In genomic region chr7:143486231-143486630, GRCh38 we compare ENCODE assay signal across 11 cellular contexts. TPM values are rescaled to one million over a fixed set of nuclear protein-coding genes. Genes with fewer than 3 reads are reported as not detected.
"Had no signal": no experiment of that assay in that cellular context is flagged by ENCODE, and none has a peak within 500 bp of the region (broad histone marks: within the 10 kb centered on the region; RNA-seq: fewer than 3 reads in every experiment).

No MANE protein-coding gene starts in this region.

RNA-seq across cellular contexts. Expression of gene TAS2R41, which starts 8.6 kb away (rescaled TPM):
- total RNA-seq: mammary epithelial cell, mucosa of gallbladder, neural crest cell, osteoblast, psoas muscle, smooth muscle cell, urinary bladder had no signal

RNA-seq across cellular contexts. Expression of gene TAS2R60, which starts 43.0 kb away (rescaled TPM):
- total RNA-seq: left cardiac atrium, lower leg skin, mucosa of gallbladder, neural crest cell, osteoblast, pancreas, psoas muscle, sigmoid colon, smooth muscle cell had no signal
